15 cellular contexts compared by ENCODE assay signal in genomic region chr17:63293310-63293709, GRCh38.
DNase-seq lines count a peak whose midpoint lies in the region; ATAC-seq and TF ChIP-seq lines count a peak whose summit lies in the region.
"Had no signal": no experiment of that assay in that cellular context is flagged by ENCODE, and none has a peak within 500 bp of the region (broad histone marks: within the 10 kb centered on the region; RNA-seq: fewer than 3 reads in every experiment).

No MANE protein-coding gene starts in this region.

- TF ChIP-seq CTCF in brain microvascular endothelial cell (IDR thresholded peaks at IDR 0.05; ENCODE audit: low read depth, low read length, missing control alignments) = no peak
- TF ChIP-seq CTCF in GM23338 (conservative IDR thresholded peaks at IDR 0.05; ENCODE audit: low read depth in 2 of 2) = no peak

- no peak for ATAC-seq in HG02973 (IDR thresholded peaks at IDR 0.05; ENCODE audit: unreplicated experiment)
- ATAC-seq in GM23338 = no peak
- ATAC-seq: left colon had no signal

- H3K27me3 Mint-ChIP-seq in GM23338 (ENCODE audit: insufficient read depth, low read depth, poor library complexity) = no peaks in the 10 kb centered on the region
- H3K27me3 Mint-ChIP-seq: type B pancreatic cell had no signal

- no peaks in the 10 kb centered on the region for H4K20me1 ChIP-seq in GM23338 (replicated peaks; ENCODE audit: insufficient read depth)

- H3K79me2 ChIP-seq in GM23338 (replicated peaks; ENCODE audit: insufficient read depth) = no peaks in the 10 kb centered on the region

- in situ Hi-C loops in brain microvascular endothelial cell (cut with HindIII; ENCODE audit: low pct_ligation_motif_present, low sequenced_read_pairs) = no loop called here

- peaks cover 4% of the 10 kb centered on the region for H3K36me3 ChIP-seq in brain microvascular endothelial cell (replicated peaks)
- no peaks in the 10 kb centered on the region; the same call in 1 of the 2 replicates for H3K36me3 ChIP-seq in GM23338 (ENCODE audit: insufficient read depth)

- H3K9me3 Mint-ChIP-seq in GM23338 = peaks cover 15% of the 10 kb centered on the region

- peaks cover 38% of the 10 kb centered on the region for H3K4me1 ChIP-seq in GM23338 (ENCODE audit: insufficient read depth)

- DNase-seq in A172 (ENCODE audit: low spot score) = peak; percentile 43
- peak; percentile 70 for DNase-seq in HT1080 (ENCODE audit: low read depth)
- peak; percentile 49 for DNase-seq in brain microvascular endothelial cell
- DNase-seq in kidney tubule cell (ENCODE audit: low spot score) = peak; percentile 41
- DNase-seq in central memory CD4-positive, alpha-beta T cell = no peak
- DNase-seq in Kasumi-1 (lab: John Stamatoyannopoulos, UW) = no peak
- no peak for DNase-seq in GM23338 (ENCODE audit: low spot score)
- DNase-seq: activated naive CD4-positive, alpha-beta T cell treated with anti-CD3 and anti-CD28 coated beads for 36 hours; DMS79 treated with DMSO at 0.1 percent for 48 hours; GOT3; left colon; NCI-H1092 treated with DMSO at 0.1 percent for 48 hours; NCI-H510A had no signal

- H3K27me3 ChIP-seq in brain microvascular endothelial cell (replicated peaks) (no peaks in the 10 kb centered on the region), GM23338 (ENCODE audit: insufficient read depth) (no peaks in the 10 kb centered on the region)

- peaks cover 12% of the 10 kb centered on the region; the same call in 2 of the 3 replicates for H3K36me3 Mint-ChIP-seq in GM23338 (ENCODE audit: low read depth)

- no peak overlapping the region for H3K27ac Mint-ChIP-seq in GM23338
- H3K27ac Mint-ChIP-seq: activated naive CD4-positive, alpha-beta T cell treated with anti-CD3 and anti-CD28 coated beads for 36 hours; type B pancreatic cell had no signal

- no peak overlapping the region for H3K4me2 ChIP-seq in GM23338

- peaks cover 30% of the 10 kb centered on the region for H3K4me1 Mint-ChIP-seq in GM23338

- H2AFZ ChIP-seq in GM23338 = no peak overlapping the region

- 0 out of 2 replicates have a peak, but pooled peaks cover 5% of the 10 kb centered on the region for H3K9me2 ChIP-seq in GM23338 (ENCODE audit: insufficient read depth)

- peak overlapping the region; percentile 53 for H3K27ac ChIP-seq in brain microvascular endothelial cell
- H3K27ac ChIP-seq in GM23338 (ENCODE audit: low read depth) = no peak overlapping the region

- no peaks in the 10 kb centered on the region for H3F3A ChIP-seq in GM23338 (replicated peaks; ENCODE audit: low read depth)

- no peak overlapping the region for H3K4me3 ChIP-seq in brain microvascular endothelial cell (ENCODE audit: low read depth, low read length)
- no peak overlapping the region for H3K4me3 ChIP-seq in GM23338

- no peak overlapping the region for H3K4me3 Mint-ChIP-seq in GM23338
- H3K4me3 Mint-ChIP-seq: activated naive CD4-positive, alpha-beta T cell treated with anti-CD3 and anti-CD28 coated beads for 36 hours; type B pancreatic cell had no signal

TF ChIP-seq in GM23338, 12 proteins besides CTCF, POLR2A, EP300 and RAD21 (continues in another document):
- TF ChIP-seq REST (IDR thresholded peaks at IDR 0.05; ENCODE audit: unreplicated experiment) = no peak
- no peak for TF ChIP-seq ZNF462 (CRISPR knock-in tag; IDR thresholded peaks at IDR 0.05)
- TF ChIP-seq ZNF114 (CRISPR knock-in tag; IDR thresholded peaks at IDR 0.05) = no peak
- TF ChIP-seq ZNF331 (CRISPR knock-in tag; IDR thresholded peaks at IDR 0.05; ENCODE audit: low read depth) = no peak
- no peak for TF ChIP-seq EZH2phosphoT487 (IDR thresholded peaks at IDR 0.05; ENCODE audit: unreplicated experiment)
- no peak for TF ChIP-seq ETS1 (IDR thresholded peaks at IDR 0.05)
- no peak for TF ChIP-seq JUNB (IDR thresholded peaks at IDR 0.05; ENCODE audit: unreplicated experiment)

Comparison
In these comparisons a context has a peak if more than half of its experiments do, and no peak if none do; other contexts are left out.
1. DNase-seq: peak in A172 (single experiment), HT1080 (single experiment), brain microvascular endothelial cell (single experiment) and kidney tubule cell (single experiment); none in central memory CD4-positive, alpha-beta T cell (single experiment), Kasumi-1 (0 of 2) and GM23338 (single experiment).